13 cellular contexts compared by ENCODE assay signal in genomic region chr15:90038639-90039095, GRCh38. TPM values are rescaled to one million over a fixed set of nuclear protein-coding genes. Genes with fewer than 3 reads are reported as not detected.
A peak's percentile ranks its signal among the peaks of the same experiment; 100 is the strongest.
DNase-seq lines count a peak whose midpoint lies in the region; ATAC-seq and TF ChIP-seq lines count a peak whose summit lies in the region.
"Had no signal": no experiment of that assay in that cellular context is flagged by ENCODE, and none has a peak within 500 bp of the region (broad histone marks: within the 10 kb centered on the region; RNA-seq: fewer than 3 reads in every experiment).

No MANE protein-coding gene starts in this region.

- no peaks in the 10 kb centered on the region for H3K36me3 Mint-ChIP-seq in CD8-positive, alpha-beta memory T cell
- peaks cover 5% of the 10 kb centered on the region for H3K36me3 Mint-ChIP-seq in activated naive CD8-positive, alpha-beta T cell treated with anti-CD3 and anti-CD28 coated beads, Interleukin-2, amount 50 U/mL, for 24 hours (ENCODE audit: low read depth)
- no peaks in the 10 kb centered on the region for H3K36me3 Mint-ChIP-seq in natural killer cell

- no peak overlapping the region for H3K4me3 ChIP-seq in CD8-positive, alpha-beta memory T cell (ENCODE audit: low read length)
- H3K4me3 ChIP-seq in colonic mucosa, result no peak overlapping the region
- no peak overlapping the region for H3K4me3 ChIP-seq in esophagus squamous epithelium
- H3K4me3 ChIP-seq: uterus had no signal

- H3K9me3 ChIP-seq in CD8-positive, alpha-beta memory T cell (ENCODE audit: low read length), result no peaks in the 10 kb centered on the region
- H3K9me3 ChIP-seq in colonic mucosa (no peaks in the 10 kb centered on the region), esophagus squamous epithelium (no peaks in the 10 kb centered on the region)
- H3K9me3 ChIP-seq: uterus had no signal

- H3K9ac ChIP-seq in colonic mucosa (ENCODE audit: low read depth in 2 of 2, low read length in 2 of 2), result no peak overlapping the region

- intact Hi-C loops in natural killer cell (cut with micrococcal nuclease), result loop anchor here (1.0 to 10.0 kb wide), 7 partner anchors 20 to 366 kb away; partner anchors contain the start of genes CIB1 and GDPGP1
- intact Hi-C loops in colonic mucosa (cut with DNase I), result no loop called here
- intact Hi-C loops in esophagus squamous epithelium (cut with DNase I), result no loop called here

- peak overlapping the region in 1 of 7 donors; percentile 26 for H3K4me3 Mint-ChIP-seq in CD8-positive, alpha-beta memory T cell
- H3K4me3 Mint-ChIP-seq in activated naive CD8-positive, alpha-beta T cell treated with anti-CD3 and anti-CD28 coated beads, Interleukin-2, amount 50 U/mL, for 24 hours, result peak overlapping the region; percentile 67
- H3K4me3 Mint-ChIP-seq in natural killer cell, result peak overlapping the region; percentile 65
- H3K4me3 Mint-ChIP-seq: endodermal cell had no signal

- no peak overlapping the region for H3K27ac ChIP-seq in CD8-positive, alpha-beta memory T cell (ENCODE audit: low read depth, low read length)
- H3K27ac ChIP-seq in colonic mucosa (no peak overlapping the region), esophagus squamous epithelium (peak overlapping the region in 1 of 4 donors; percentile 12)
- H3K27ac ChIP-seq: uterus had no signal

- no peak for TF ChIP-seq POLR2A in esophagus squamous epithelium (IDR thresholded peaks at IDR 0.05)

- in situ Hi-C loops in GM13976 (cut with MboI; ENCODE audit: low sequenced_read_pairs, unreplicated experiment), result no loop called here

- no peak for DNase-seq in CD8-positive, alpha-beta memory T cell
- peak; percentile 78 for DNase-seq in HuH-7.5 (ENCODE audit: low spot score)
- no peak for DNase-seq in activated naive CD8-positive, alpha-beta T cell treated with anti-CD3 and anti-CD28 coated beads, Interleukin-2, amount 50 U/mL, for 24 hours
- DNase-seq in natural killer cell, result no peak
- DNase-seq in GM13976 (ENCODE audit: low spot score), result no peak
- no peak for DNase-seq in colonic mucosa
- no peak for DNase-seq in esophagus squamous epithelium (lab: John Stamatoyannopoulos, UW)
- no peak for DNase-seq in activated CD4-positive, alpha-beta T cell treated with anti-CD3 and anti-CD28 coated beads for 1 hour
- DNase-seq: DMS153, endodermal cell, NCI-H524, SW 1271, uterus had no signal

- WGBS in esophagus squamous epithelium, 2 donors, result 60 to 76% methylated on average over 2 to 3 of the region's 3 CpGs

- H3K27me3 Mint-ChIP-seq in CD8-positive, alpha-beta memory T cell, result no peaks in the 10 kb centered on the region
- H3K27me3 Mint-ChIP-seq in activated naive CD8-positive, alpha-beta T cell treated with anti-CD3 and anti-CD28 coated beads, Interleukin-2, amount 50 U/mL, for 24 hours, result peaks cover 1% of the 10 kb centered on the region
- no peaks in the 10 kb centered on the region for H3K27me3 Mint-ChIP-seq in natural killer cell (ENCODE audit: low read depth in 2 of 2)

- no peak for ATAC-seq in activated naive CD8-positive, alpha-beta T cell treated with anti-CD3 and anti-CD28 coated beads, Interleukin-2, amount 50 U/mL, for 24 hours
- ATAC-seq in natural killer cell, result no peak

- POLR2A ChIA-PET in CD8-positive, alpha-beta memory T cell (lab: Charles Lee), result no interaction called here

- H3K4me1 Mint-ChIP-seq in CD8-positive, alpha-beta memory T cell, result peaks cover 36 to 50% (median 49%) of the 10 kb centered on the region in 3 donors
- H3K4me1 Mint-ChIP-seq in activated naive CD8-positive, alpha-beta T cell treated with anti-CD3 and anti-CD28 coated beads, Interleukin-2, amount 50 U/mL, for 24 hours, result peaks cover 68% of the 10 kb centered on the region
- peaks cover 70 to 73% of the 10 kb centered on the region in 2 donors for H3K4me1 Mint-ChIP-seq in natural killer cell

- TF ChIP-seq CTCF in natural killer cell (IDR thresholded peaks at IDR 0.05), result no peak
- TF ChIP-seq CTCF in GM13976 (IDR thresholded peaks at IDR 0.05; ENCODE audit: borderline replicate concordance, control extremely low read depth, extremely low read depth, insufficient read depth, missing control alignments), result no peak
- no peak for TF ChIP-seq CTCF in colonic mucosa (IDR thresholded peaks at IDR 0.05)
- no peak for TF ChIP-seq CTCF in esophagus squamous epithelium (IDR thresholded peaks at IDR 0.05)

- no peaks in the 10 kb centered on the region for H3K27me3 ChIP-seq in CD8-positive, alpha-beta memory T cell (ENCODE audit: insufficient read depth, low read length, poor library complexity, severe bottlenecking)
- H3K27me3 ChIP-seq in colonic mucosa (no peaks in the 10 kb centered on the region), esophagus squamous epithelium (no peaks in the 10 kb centered on the region)
- H3K27me3 ChIP-seq: uterus had no signal

- CTCF ChIA-PET in CD8-positive, alpha-beta memory T cell (lab: Charles Lee), result no interaction called here

- peak overlapping the region in 6 of 8 donors; percentile 66 to 85 (median 82) for H3K27ac Mint-ChIP-seq in CD8-positive, alpha-beta memory T cell
- peak overlapping the region; percentile 96 for H3K27ac Mint-ChIP-seq in activated naive CD8-positive, alpha-beta T cell treated with anti-CD3 and anti-CD28 coated beads, Interleukin-2, amount 50 U/mL, for 24 hours
- H3K27ac Mint-ChIP-seq in natural killer cell, result peak overlapping the region; percentile 88 to 92

- H3K4me1 ChIP-seq in CD8-positive, alpha-beta memory T cell (ENCODE audit: insufficient read depth, low read length), result peaks cover 32% of the 10 kb centered on the region
- H3K4me1 ChIP-seq in colonic mucosa, result peaks cover 25% of the 10 kb centered on the region
- peaks cover 27 to 74% (median 43%) of the 10 kb centered on the region in 3 donors for H3K4me1 ChIP-seq in esophagus squamous epithelium

- no peaks in the 10 kb centered on the region for H3K36me3 ChIP-seq in CD8-positive, alpha-beta memory T cell (ENCODE audit: insufficient read depth, low read length)
- H3K36me3 ChIP-seq in colonic mucosa (no peaks in the 10 kb centered on the region), esophagus squamous epithelium (peaks cover 0 to 4% (median 0%) of the 10 kb centered on the region in 3 donors)
- H3K36me3 ChIP-seq: uterus had no signal

- H3K9me3 Mint-ChIP-seq in CD8-positive, alpha-beta memory T cell, result peaks cover 0 to 2% (median 0%) of the 10 kb centered on the region in 5 donors
- no peaks in the 10 kb centered on the region for H3K9me3 Mint-ChIP-seq in activated naive CD8-positive, alpha-beta T cell treated with anti-CD3 and anti-CD28 coated beads, Interleukin-2, amount 50 U/mL, for 24 hours
- H3K9me3 Mint-ChIP-seq in natural killer cell, result no peaks in the 10 kb centered on the region
- H3K9me3 Mint-ChIP-seq: endodermal cell had no signal

RNA-seq across cellular contexts. Expression of gene ZNF710, which starts 37.5 kb away (rescaled TPM):
- 10 to 100 TPM; 13.2 TPM for total RNA-seq in CD8-positive, alpha-beta memory T cell
- 2.6 TPM for polyA plus RNA-seq in CD8-positive, alpha-beta memory T cell
- total RNA-seq in natural killer cell (10 to 100 TPM; 26.5 to 43.1 (median 26.6) TPM), colonic mucosa (10 to 100 TPM; 35.0 to 43.7 TPM), esophagus squamous epithelium (10 to 100 TPM; 15.1 to 27.4 (median 21.4) TPM)
